1 cellular context compared by ENCODE assay signal in genomic region chr16:88770459-88771293, GRCh38.
TF ChIP-seq lines count a peak whose summit lies in the region.

No MANE protein-coding gene starts in this region.

TF ChIP-seq in HepG2, 621 proteins besides CTCF, POLR2A, EP300 and RAD21 (continued from another document and continues in another):
- TF ChIP-seq TSC22D2 (CRISPR knock-in tag; IDR thresholded peaks at IDR 0.05; ENCODE audit: borderline replicate concordance) = peak; percentile 24; the same call in 1 of the 2 replicates
- TF ChIP-seq ZBTB2 (CRISPR knock-in tag; IDR thresholded peaks at IDR 0.05; ENCODE audit: low read depth) = no peak
- peak; percentile 47; the same call in 1 of the 2 replicates for TF ChIP-seq ZNF710 (CRISPR knock-in tag; IDR thresholded peaks at IDR 0.05; ENCODE audit: borderline replicate concordance)
- no peak for TF ChIP-seq ZNF569 (CRISPR knock-in tag; IDR thresholded peaks at IDR 0.05; ENCODE audit: borderline replicate concordance)
- TF ChIP-seq ZNF788 (CRISPR knock-in tag; IDR thresholded peaks at IDR 0.05; ENCODE audit: borderline replicate concordance) = peak; percentile 44; the same call in 1 of the 2 replicates
- no peak for TF ChIP-seq TOPORS (CRISPR knock-in tag; IDR thresholded peaks at IDR 0.05)
- TF ChIP-seq ZHX1 (CRISPR knock-in tag; IDR thresholded peaks at IDR 0.05; ENCODE audit: low read depth) = no peak
- TF ChIP-seq MTERF4 (CRISPR knock-in tag; IDR thresholded peaks at IDR 0.05) = no peak
- no peak for TF ChIP-seq ZNF33A (CRISPR knock-in tag; IDR thresholded peaks at IDR 0.05; ENCODE audit: borderline replicate concordance)
- 0 out of 2 replicates have a peak, but pooled peaks have one; percentile 84 for TF ChIP-seq DZIP1 (CRISPR knock-in tag; IDR thresholded peaks at IDR 0.05)
- TF ChIP-seq ESRRA (CRISPR knock-in tag; IDR thresholded peaks at IDR 0.05; ENCODE audit: low read depth) = no peak
- TF ChIP-seq CHD2 (IDR thresholded peaks at IDR 0.05; ENCODE audit: low read depth, low read length) = no peak
- TF ChIP-seq PHF5A (CRISPR knock-in tag; IDR thresholded peaks at IDR 0.05; ENCODE audit: low read depth, unreplicated experiment) = no peak
- TF ChIP-seq PATZ1 (CRISPR knock-in tag; IDR thresholded peaks at IDR 0.05) = peak; percentile 97
- no peak for TF ChIP-seq SMAD1 (CRISPR knock-in tag; IDR thresholded peaks at IDR 0.05; ENCODE audit: borderline replicate concordance, low read depth)
- TF ChIP-seq ZNF691 (CRISPR knock-in tag; IDR thresholded peaks at IDR 0.05; ENCODE audit: borderline replicate concordance, low read depth) = peak; percentile 18; the same call in 1 of the 2 replicates
- TF ChIP-seq ETS1 (CRISPR knock-in tag; IDR thresholded peaks at IDR 0.05) = no peak
- no peak for TF ChIP-seq GTF2F1 (IDR thresholded peaks at IDR 0.05; ENCODE audit: low read length)
- peak; percentile 32; the same call in 1 of the 2 replicates for TF ChIP-seq MXD3 (CRISPR knock-in tag; IDR thresholded peaks at IDR 0.05)
- peak; percentile 57; the same call in 1 of the 2 replicates for TF ChIP-seq SALL1 (CRISPR knock-in tag; IDR thresholded peaks at IDR 0.05)
- peak; percentile 39; the same call in 1 of the 2 replicates for TF ChIP-seq UBTF (CRISPR knock-in tag; IDR thresholded peaks at IDR 0.05)
- TF ChIP-seq CHCHD3 (CRISPR knock-in tag; IDR thresholded peaks at IDR 0.05) = no peak
- no peak for TF ChIP-seq ELF1 (CRISPR knock-in tag; IDR thresholded peaks at IDR 0.05)
- no peak for TF ChIP-seq ARID2 (CRISPR knock-in tag; IDR thresholded peaks at IDR 0.05; ENCODE audit: borderline replicate concordance)
- no peak for TF ChIP-seq ZNF768 (CRISPR knock-in tag; IDR thresholded peaks at IDR 0.05)
- TF ChIP-seq ZNF468 (CRISPR knock-in tag; IDR thresholded peaks at IDR 0.05) = no peak
- no peak for TF ChIP-seq RBFOX2 (IDR thresholded peaks at IDR 0.05; ENCODE audit: low read depth, low read length)
- no peak for TF ChIP-seq ZSCAN21 (CRISPR knock-in tag; IDR thresholded peaks at IDR 0.05; ENCODE audit: borderline replicate concordance)
- TF ChIP-seq CEBPB (IDR thresholded peaks at IDR 0.05; ENCODE audit: borderline replicate concordance, low read depth, low read length) = peak; percentile 33; the same call in 1 of the 2 replicates
- TF ChIP-seq NR2F1 (CRISPR knock-in tag; IDR thresholded peaks at IDR 0.05) = no peak
- TF ChIP-seq XRCC5 (optimal IDR thresholded peaks at IDR 0.05; ENCODE audit: low read length) = peak; percentile 71
- TF ChIP-seq PPARG (CRISPR knock-in tag; conservative IDR thresholded peaks at IDR 0.05) = 0 out of 2 replicates have a peak, but pooled peaks have one; percentile 25
- TF ChIP-seq U2AF1 (optimal IDR thresholded peaks at IDR 0.05; ENCODE audit: low read depth, low read length) = peak; percentile 90
- no peak for TF ChIP-seq MLXIP (CRISPR knock-in tag; IDR thresholded peaks at IDR 0.05; ENCODE audit: borderline replicate concordance)
- TF ChIP-seq PTBP1 (IDR thresholded peaks at IDR 0.05; ENCODE audit: low read depth, low read length, poor library complexity, severe bottlenecking) = no peak
- TF ChIP-seq LCORL (IDR thresholded peaks at IDR 0.05) = no peak
- TF ChIP-seq LCORL (CRISPR knock-in tag; IDR thresholded peaks at IDR 0.05) = peak; percentile 86; the same call in 1 of the 2 replicates
- TF ChIP-seq PAWR (CRISPR knock-in tag; IDR thresholded peaks at IDR 0.05; ENCODE audit: borderline replicate concordance) = no peak
- TF ChIP-seq BCL6 (CRISPR knock-in tag; IDR thresholded peaks at IDR 0.05) = 0 out of 2 replicates have a peak, but pooled peaks have one; percentile 37
- TF ChIP-seq ZNF776 (CRISPR knock-in tag; IDR thresholded peaks at IDR 0.05) = no peak
- TF ChIP-seq ZNF329 (CRISPR knock-in tag; IDR thresholded peaks at IDR 0.05; ENCODE audit: low read depth) = no peak
